Comparison of ENCODE assay signal across 1 cellular context in the genomic region with DNA sequence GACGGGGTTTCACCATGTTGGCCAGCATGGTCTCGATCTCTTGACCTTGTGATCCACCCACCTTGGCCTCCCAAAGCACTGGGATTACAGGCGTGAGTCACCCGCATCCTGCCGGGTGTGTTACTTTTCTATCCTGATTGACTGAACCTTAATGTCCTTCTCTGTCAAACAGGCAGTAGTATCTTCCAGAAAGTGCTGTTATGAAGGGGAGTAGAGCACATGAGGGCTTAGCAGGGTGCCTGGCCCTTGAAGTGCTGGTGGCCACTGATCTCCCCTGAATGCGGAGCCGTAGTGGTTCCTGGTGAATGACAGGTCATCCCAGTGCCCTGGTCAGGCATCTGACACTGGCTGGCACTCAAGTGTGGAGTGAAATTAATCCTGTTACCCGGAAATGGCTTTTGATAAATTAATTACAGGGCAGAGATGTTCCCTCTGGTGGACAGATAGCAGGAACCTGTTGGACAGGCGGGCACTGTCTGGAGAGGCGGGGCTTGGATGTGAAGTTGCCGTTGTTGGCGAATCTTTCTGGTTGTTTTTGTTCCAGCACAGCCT.
TF ChIP-seq lines count a peak whose summit lies in the region.

No MANE protein-coding gene starts in this region.

TF ChIP-seq in WTC11, 78 proteins besides CTCF, POLR2A, EP300 and RAD21 (continued from another document):
- TF ChIP-seq, protein P1, sequence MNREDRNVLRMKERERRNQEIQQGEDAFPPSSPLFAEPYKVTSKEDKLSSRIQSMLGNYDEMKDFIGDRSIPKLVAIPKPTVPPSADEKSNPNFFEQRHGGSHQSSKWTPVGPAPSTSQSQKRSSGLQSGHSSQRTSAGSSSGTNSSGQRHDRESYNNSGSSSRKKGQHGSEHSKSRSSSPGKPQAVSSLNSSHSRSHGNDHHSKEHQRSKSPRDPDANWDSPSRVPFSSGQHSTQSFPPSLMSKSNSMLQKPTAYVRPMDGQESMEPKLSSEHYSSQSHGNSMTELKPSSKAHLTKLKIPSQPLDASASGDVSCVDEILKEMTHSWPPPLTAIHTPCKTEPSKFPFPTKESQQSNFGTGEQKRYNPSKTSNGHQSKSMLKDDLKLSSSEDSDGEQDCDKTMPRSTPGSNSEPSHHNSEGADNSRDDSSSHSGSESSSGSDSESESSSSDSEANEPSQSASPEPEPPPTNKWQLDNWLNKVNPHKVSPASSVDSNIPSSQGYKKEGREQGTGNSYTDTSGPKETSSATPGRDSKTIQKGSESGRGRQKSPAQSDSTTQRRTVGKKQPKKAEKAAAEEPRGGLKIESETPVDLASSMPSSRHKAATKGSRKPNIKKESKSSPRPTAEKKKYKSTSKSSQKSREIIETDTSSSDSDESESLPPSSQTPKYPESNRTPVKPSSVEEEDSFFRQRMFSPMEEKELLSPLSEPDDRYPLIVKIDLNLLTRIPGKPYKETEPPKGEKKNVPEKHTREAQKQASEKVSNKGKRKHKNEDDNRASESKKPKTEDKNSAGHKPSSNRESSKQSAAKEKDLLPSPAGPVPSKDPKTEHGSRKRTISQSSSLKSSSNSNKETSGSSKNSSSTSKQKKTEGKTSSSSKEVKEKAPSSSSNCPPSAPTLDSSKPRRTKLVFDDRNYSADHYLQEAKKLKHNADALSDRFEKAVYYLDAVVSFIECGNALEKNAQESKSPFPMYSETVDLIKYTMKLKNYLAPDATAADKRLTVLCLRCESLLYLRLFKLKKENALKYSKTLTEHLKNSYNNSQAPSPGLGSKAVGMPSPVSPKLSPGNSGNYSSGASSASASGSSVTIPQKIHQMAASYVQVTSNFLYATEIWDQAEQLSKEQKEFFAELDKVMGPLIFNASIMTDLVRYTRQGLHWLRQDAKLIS (CRISPR knock-in tag; IDR thresholded peaks at IDR 0.05; ENCODE audit: borderline replicate concordance), result no peak
- TF ChIP-seq NR1H2 (CRISPR knock-in tag; IDR thresholded peaks at IDR 0.05) (no peak), MXD4 (CRISPR knock-in tag; IDR thresholded peaks at IDR 0.05; ENCODE audit: borderline replicate concordance) (no peak), PRRX2 (CRISPR knock-in tag; IDR thresholded peaks at IDR 0.05) (no peak)
- TF ChIP-seq, protein P2, sequence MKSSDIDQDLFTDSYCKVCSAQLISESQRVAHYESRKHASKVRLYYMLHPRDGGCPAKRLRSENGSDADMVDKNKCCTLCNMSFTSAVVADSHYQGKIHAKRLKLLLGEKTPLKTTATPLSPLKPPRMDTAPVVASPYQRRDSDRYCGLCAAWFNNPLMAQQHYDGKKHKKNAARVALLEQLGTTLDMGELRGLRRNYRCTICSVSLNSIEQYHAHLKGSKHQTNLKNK (CRISPR knock-in tag; IDR thresholded peaks at IDR 0.05), result no peak
